Comparison of ENCODE assay signal across 19 cellular contexts in the genomic region with DNA sequence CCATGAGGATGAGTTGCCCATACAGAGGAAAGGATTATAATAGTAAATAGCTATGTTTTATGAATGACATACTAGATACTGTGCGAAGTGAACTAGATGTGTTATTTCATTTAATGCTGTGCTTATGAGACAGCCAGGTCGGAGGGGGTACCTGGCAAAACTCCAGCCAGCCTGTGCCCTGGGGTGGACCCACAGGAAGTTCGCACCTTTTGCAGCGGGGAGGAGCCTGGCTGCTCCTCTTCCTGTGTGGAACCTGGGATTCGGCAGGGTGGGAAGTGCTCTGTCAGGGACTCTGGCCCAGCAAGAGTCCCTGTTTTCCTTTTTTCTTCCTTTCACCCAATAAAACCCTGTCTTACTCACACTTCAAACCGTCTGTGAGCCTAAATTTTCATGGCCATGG.
"Had no signal": no experiment of that assay in that cellular context is flagged by ENCODE, and none has a peak within 500 bp of the region (broad histone marks: within the 10 kb centered on the region; RNA-seq: fewer than 3 reads in every experiment).

No MANE protein-coding gene starts in this region.

- H3K36me3 Mint-ChIP-seq: naive thymus-derived CD8-positive, alpha-beta T cell had no signal

- H3K27me3 ChIP-seq: dorsolateral prefrontal cortex, gastroesophageal sphincter, ovary, right atrium auricular region, sigmoid colon, stomach, transverse colon had no signal

- H3K9me3 ChIP-seq: gastroesophageal sphincter, mucosa of descending colon, ovary, right atrium auricular region, sigmoid colon, stomach, thoracic aorta, transverse colon had no signal

- DNase-seq: cortex of kidney; effector CD8-positive, alpha-beta T cell; foreskin fibroblast; kidney glomerular epithelial cell; mucosa of descending colon; naive thymus-derived CD8-positive, alpha-beta T cell; ovary; sigmoid colon; stimulated activated CD4-positive, alpha-beta T cell treated with anti-CD3 and anti-CD28 coated beads, Interleukin-12 subunit alpha, Interleukin-12 subunit beta, amount 100 ng/mL, for 4 hours; stimulated activated naive CD4-positive, alpha-beta T cell; stomach; transverse colon had no signal

- H3K4me1 Mint-ChIP-seq: naive thymus-derived CD8-positive, alpha-beta T cell; neural crest cell had no signal

- ATAC-seq: esophagus mucosa; gastroesophageal sphincter; mucosa of descending colon; naive thymus-derived CD8-positive, alpha-beta T cell had no signal

- H3K36me3 ChIP-seq: gastroesophageal sphincter, ovary, right atrium auricular region, sigmoid colon, stomach, thoracic aorta, transverse colon had no signal

- H3K4me3 ChIP-seq: dorsolateral prefrontal cortex, gastroesophageal sphincter, mucosa of descending colon, ovary, right atrium auricular region, sigmoid colon, skin epidermis, stomach, thoracic aorta, transverse colon had no signal

- H3K4me1 ChIP-seq: gastroesophageal sphincter, right atrium auricular region, sigmoid colon, stomach, transverse colon had no signal

- H3K4me3 Mint-ChIP-seq: naive thymus-derived CD8-positive, alpha-beta T cell; neural crest cell had no signal

- H3K27ac ChIP-seq: gastroesophageal sphincter, ovary, right atrium auricular region, sigmoid colon, skin epidermis, stomach, thoracic aorta, transverse colon had no signal

- H3K9me3 Mint-ChIP-seq: neural crest cell had no signal
